ENCODE assay signal across 8 cellular contexts in the genomic region with DNA sequence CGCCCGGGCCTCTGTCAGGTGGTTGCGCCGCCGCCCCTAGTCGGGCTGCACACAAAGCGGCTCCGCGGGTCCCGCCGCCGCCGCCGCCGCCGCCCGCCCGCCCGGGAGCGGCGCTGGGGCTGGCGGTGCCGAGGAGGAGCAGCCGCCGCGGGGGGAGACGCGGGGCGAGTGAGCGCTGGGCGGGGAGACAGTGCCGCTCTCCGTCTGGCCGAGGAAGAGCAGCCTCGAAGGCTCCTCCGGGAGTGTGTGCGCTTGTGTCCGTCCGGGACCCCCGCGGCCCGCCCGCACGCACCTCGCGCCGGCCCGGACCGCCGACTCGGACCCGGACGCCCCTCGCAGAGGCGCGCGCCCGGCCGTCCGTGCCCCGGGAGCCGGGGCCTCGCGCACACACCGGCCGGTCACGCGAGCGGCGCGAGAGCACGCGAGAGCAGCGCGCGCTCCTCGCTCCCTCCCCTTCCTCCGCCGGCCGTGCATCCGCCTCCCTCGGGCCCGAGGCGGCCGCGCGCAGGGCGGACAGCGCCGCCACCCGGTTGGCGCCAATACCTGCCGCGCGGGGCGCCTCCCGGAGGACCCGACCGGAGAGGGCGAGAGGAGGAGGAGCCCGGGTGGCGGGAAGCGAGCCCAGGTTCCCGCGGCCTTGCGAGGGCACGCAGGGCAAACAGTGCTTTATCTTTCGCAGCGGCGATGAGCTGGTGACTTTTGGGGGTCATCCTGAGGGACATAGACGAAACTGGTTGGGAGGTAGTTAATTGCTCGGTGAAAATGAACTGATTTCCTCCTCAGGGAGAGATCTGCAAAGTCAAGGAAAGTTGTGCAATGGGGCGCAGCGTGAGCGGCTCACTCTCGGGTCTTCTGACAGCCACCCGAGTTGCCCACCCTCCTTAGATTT. TPM values are rescaled to one million over a fixed set of nuclear protein-coding genes. Genes with fewer than 3 reads are reported as not detected.
A peak's percentile ranks its signal among the peaks of the same experiment; 100 is the strongest.
DNase-seq lines count a peak whose midpoint lies in the region; ATAC-seq lines count a peak whose summit lies in the region.

A gene with protein sequence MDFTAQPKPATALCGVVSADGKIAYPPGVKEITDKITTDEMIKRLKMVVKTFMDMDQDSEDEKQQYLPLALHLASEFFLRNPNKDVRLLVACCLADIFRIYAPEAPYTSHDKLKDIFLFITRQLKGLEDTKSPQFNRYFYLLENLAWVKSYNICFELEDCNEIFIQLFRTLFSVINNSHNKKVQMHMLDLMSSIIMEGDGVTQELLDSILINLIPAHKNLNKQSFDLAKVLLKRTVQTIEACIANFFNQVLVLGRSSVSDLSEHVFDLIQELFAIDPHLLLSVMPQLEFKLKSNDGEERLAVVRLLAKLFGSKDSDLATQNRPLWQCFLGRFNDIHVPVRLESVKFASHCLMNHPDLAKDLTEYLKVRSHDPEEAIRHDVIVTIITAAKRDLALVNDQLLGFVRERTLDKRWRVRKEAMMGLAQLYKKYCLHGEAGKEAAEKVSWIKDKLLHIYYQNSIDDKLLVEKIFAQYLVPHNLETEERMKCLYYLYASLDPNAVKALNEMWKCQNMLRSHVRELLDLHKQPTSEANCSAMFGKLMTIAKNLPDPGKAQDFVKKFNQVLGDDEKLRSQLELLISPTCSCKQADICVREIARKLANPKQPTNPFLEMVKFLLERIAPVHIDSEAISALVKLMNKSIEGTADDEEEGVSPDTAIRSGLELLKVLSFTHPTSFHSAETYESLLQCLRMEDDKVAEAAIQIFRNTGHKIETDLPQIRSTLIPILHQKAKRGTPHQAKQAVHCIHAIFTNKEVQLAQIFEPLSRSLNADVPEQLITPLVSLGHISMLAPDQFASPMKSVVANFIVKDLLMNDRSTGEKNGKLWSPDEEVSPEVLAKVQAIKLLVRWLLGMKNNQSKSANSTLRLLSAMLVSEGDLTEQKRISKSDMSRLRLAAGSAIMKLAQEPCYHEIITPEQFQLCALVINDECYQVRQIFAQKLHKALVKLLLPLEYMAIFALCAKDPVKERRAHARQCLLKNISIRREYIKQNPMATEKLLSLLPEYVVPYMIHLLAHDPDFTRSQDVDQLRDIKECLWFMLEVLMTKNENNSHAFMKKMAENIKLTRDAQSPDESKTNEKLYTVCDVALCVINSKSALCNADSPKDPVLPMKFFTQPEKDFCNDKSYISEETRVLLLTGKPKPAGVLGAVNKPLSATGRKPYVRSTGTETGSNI (N-terminal part only) (minus strand): TSS at position 423 of the 889 bp plus-strand sequence. CDS start 1,334 bp downstream, outside the sequence.

- peak within 1 kb of the TSS; percentile 92 for H3K9ac ChIP-seq in mesenchymal stem cell (ENCODE audit: low read length)

- DNase-seq in CMK (ENCODE audit: low read depth), result peak; percentile 55
- peak; percentile 54 for DNase-seq in HS-5 (ENCODE audit: low read depth)
- DNase-seq in NK-92 (lab: John Stamatoyannopoulos, UW; ENCODE audit: unreplicated experiment), result peak; percentile 8
- peak; percentile 78 to 82 (median 80) for DNase-seq in effector memory CD4-positive, alpha-beta T cell
- DNase-seq in mesenchymal stem cell, result peak; percentile 88
- peak; percentile 84 for DNase-seq in stimulated activated CD8-positive, alpha-beta memory T cell treated with anti-CD3 and anti-CD28 coated beads, Interleukin-12 subunit alpha, Interleukin-12 subunit beta, amount 100 ng/mL, for 4 hours (ENCODE audit: low read depth)

- no peaks in the 10 kb centered on the region for H3K9me3 ChIP-seq in effector memory CD4-positive, alpha-beta T cell (ENCODE audit: control insufficient read depth, low read length)
- H3K9me3 ChIP-seq in mesenchymal stem cell (ENCODE audit: control insufficient read depth, low read length), result no peaks in the 10 kb centered on the region

- peak within 1 kb of the TSS in 1 of 2 experiments; percentile 59 for H3K23ac ChIP-seq in mesenchymal stem cell (ENCODE audit: low read length in 2 of 2)

- WGBS in mesenchymal stem cell, result 3% methylated on average over 81 of the region's 117 CpGs

- POLR2A ChIA-PET in activated CD8-positive, alpha-beta memory T cell treated with anti-CD3 and anti-CD28 coated beads for 36 hours (lab: Charles Lee), result interaction anchor here (0.6 to 1.0 kb wide), 2 partner anchors 68 to 450 kb away, joined by 4 to 8 read pairs; partner anchors contain the start of gene UGDH

- peak within 1 kb of the TSS; percentile 97 to 99 for H3K18ac ChIP-seq in mesenchymal stem cell (ENCODE audit: low read depth in 1 of 2, low read length in 2 of 2)

- H4K91ac ChIP-seq in mesenchymal stem cell (ENCODE audit: low read length), result peak within 1 kb of the TSS; percentile 79

- H3K4me2 ChIP-seq in mesenchymal stem cell (ENCODE audit: low read length, poor library complexity, severe bottlenecking), result peak within 1 kb of the TSS; percentile 83

- H2BK120ac ChIP-seq in mesenchymal stem cell (ENCODE audit: low read depth, low read length), result peak within 1 kb of the TSS; percentile 84

- H3K27ac ChIP-seq in effector memory CD4-positive, alpha-beta T cell (ENCODE audit: insufficient read depth, low read length, poor library complexity, severe bottlenecking), result peak within 1 kb of the TSS; percentile 90
- H3K27ac ChIP-seq in mesenchymal stem cell (ENCODE audit: low read length, poor library complexity, severe bottlenecking), result peak within 1 kb of the TSS; percentile 76

- H3K27me3 ChIP-seq in effector memory CD4-positive, alpha-beta T cell (replicated peaks; ENCODE audit: control insufficient read depth, insufficient read depth, low read length, poor library complexity, severe bottlenecking), result no peaks in the 10 kb centered on the region
- no peaks in the 10 kb centered on the region for H3K27me3 ChIP-seq in mesenchymal stem cell (ENCODE audit: control insufficient read depth in 1 of 2, insufficient read depth in 1 of 2, low read length in 2 of 2)

- H3K4ac ChIP-seq in mesenchymal stem cell (ENCODE audit: low read depth in 1 of 2, low read length in 2 of 2), result peak within 1 kb of the TSS; percentile 72 to 81

- H2BK15ac ChIP-seq in mesenchymal stem cell (ENCODE audit: low read depth, poor library complexity, severe bottlenecking), result peak within 1 kb of the TSS; percentile 82

- no peaks in the 10 kb centered on the region for H3K79me1 ChIP-seq in mesenchymal stem cell (replicated peaks; ENCODE audit: low read length, poor library complexity, severe bottlenecking)

- peak within 1 kb of the TSS; percentile 92 for H4K8ac ChIP-seq in mesenchymal stem cell (ENCODE audit: low read length)

- H3K36me3 ChIP-seq in effector memory CD4-positive, alpha-beta T cell (ENCODE audit: control insufficient read depth, insufficient read depth, low read length), result peaks cover 11% of the 10 kb centered on the region
- H3K36me3 ChIP-seq in mesenchymal stem cell (ENCODE audit: control insufficient read depth in 1 of 2, insufficient read depth in 2 of 2, low read depth in 1 of 2, low read length in 2 of 2), result peaks cover 10 to 26% of the 10 kb centered on the region in 2 experiments

- peak within 1 kb of the TSS; percentile 90 for H2AFZ ChIP-seq in mesenchymal stem cell (ENCODE audit: low read depth, low read length)

- peak; percentile 63 for ATAC-seq in GM19468 (IDR thresholded peaks at IDR 0.05; ENCODE audit: extremely low read depth, unreplicated experiment)

- H2AK5ac ChIP-seq in mesenchymal stem cell (ENCODE audit: low read length, severe bottlenecking), result no peak within 1 kb of the TSS

- CTCF ChIA-PET in activated CD8-positive, alpha-beta memory T cell treated with anti-CD3 and anti-CD28 coated beads for 36 hours (lab: Charles Lee), result interaction anchor here (0.8 to 1.6 kb wide), 5 partner anchors 8 to 506 kb away, joined by 3 to 7 read pairs (median 4); partner anchors contain the start of gene N4BP2

- peak within 1 kb of the TSS in 1 of 2 experiments; percentile 71 for H2BK12ac ChIP-seq in mesenchymal stem cell (ENCODE audit: low read length in 2 of 2)

- H3K4me1 ChIP-seq in effector memory CD4-positive, alpha-beta T cell (ENCODE audit: control insufficient read depth, insufficient read depth, low read length, poor library complexity, severe bottlenecking), result peaks cover 8% of the 10 kb centered on the region
- peaks cover 1% of the 10 kb centered on the region for H3K4me1 ChIP-seq in mesenchymal stem cell (ENCODE audit: control insufficient read depth, insufficient read depth, low read depth, low read length)

- peak within 1 kb of the TSS; percentile 86 for H3K4me3 ChIP-seq in effector memory CD4-positive, alpha-beta T cell (ENCODE audit: insufficient read depth, low read depth, low read length, poor library complexity, severe bottlenecking)
- peak within 1 kb of the TSS; percentile 81 to 89 for H3K4me3 ChIP-seq in mesenchymal stem cell (ENCODE audit: insufficient read depth in 1 of 2, low read depth in 1 of 2, low read length in 2 of 2)

- peak within 1 kb of the TSS; percentile 87 for H2BK5ac ChIP-seq in mesenchymal stem cell (ENCODE audit: low read depth, low read length, poor library complexity, severe bottlenecking)

- H3K14ac ChIP-seq in mesenchymal stem cell (ENCODE audit: low read length in 2 of 2), result peak within 1 kb of the TSS; percentile 84 to 93

RNA-seq across cellular contexts. Expression of the gene that starts here (rescaled TPM):
- total RNA-seq in activated CD8-positive, alpha-beta memory T cell treated with anti-CD3 and anti-CD28 coated beads for 36 hours, result 100 to 1,000 TPM; 108 to 115 TPM
- 25.3 TPM for polyA plus RNA-seq in mesenchymal stem cell (2013, experiment 1 of 2)
- polyA plus RNA-seq in mesenchymal stem cell (2013, experiment 2 of 2), result 25.6 TPM

Comparison
In these comparisons a context has a peak if more than half of its experiments do, and no peak if none do; other contexts are left out.
1. Peak in every context shown above with its lines: DNase-seq, ATAC-seq, H3K4me3 ChIP-seq and H3K27ac ChIP-seq.
2. DNase-seq: peak in every context shown above with its lines; median percentile 88 in mesenchymal stem cell; 84 in stimulated activated CD8-positive, alpha-beta memory T cell treated with anti-CD3 and anti-CD28 coated beads, Interleukin-12 subunit alpha, Interleukin-12 subunit beta, amount 100 ng/mL, for 4 hours; 80 in effector memory CD4-positive, alpha-beta T cell; 55 in CMK; 54 in HS-5; 8 in NK-92.